27 cellular contexts compared by ENCODE assay signal in genomic region chr16:88372522-88372921, GRCh38. TPM values are rescaled to one million over a fixed set of nuclear protein-coding genes. Genes with fewer than 3 reads are reported as not detected.
"Had no signal": no experiment of that assay in that cellular context is flagged by ENCODE, and none has a peak within 500 bp of the region (broad histone marks: within the 10 kb centered on the region; RNA-seq: fewer than 3 reads in every experiment).

No MANE protein-coding gene starts in this region.

- ATAC-seq: effector memory CD8-positive, alpha-beta T cell; esophagus mucosa; gastrocnemius medialis; heart right ventricle; left cardiac atrium; left lung; left ventricle myocardium superior; lower lobe of right lung; naive thymus-derived CD4-positive, alpha-beta T cell had no signal

- H3K36me3 ChIP-seq: esophagus squamous epithelium, gastrocnemius medialis, heart right ventricle, left lung, lower lobe of right lung had no signal

- H3K27me3 ChIP-seq: gastrocnemius medialis had no signal

- DNase-seq: dermis blood vessel endothelial cell; effector CD8-positive, alpha-beta T cell; effector memory CD8-positive, alpha-beta T cell; endodermal cell; erythroblast; esophagus squamous epithelium; foreskin fibroblast; foreskin melanocyte; gastrocnemius medialis; glutamatergic neuron; heart right ventricle; hippocampal formation; left cardiac atrium; mesenchymal stem cell; midbrain; naive thymus-derived CD4-positive, alpha-beta T cell had no signal

- H3K4me1 ChIP-seq: esophagus squamous epithelium, gastrocnemius medialis, heart right ventricle, left lung, lower lobe of right lung had no signal

- H3K4me3 ChIP-seq: coronary artery, dorsolateral prefrontal cortex, esophagus squamous epithelium, gastrocnemius medialis, heart right ventricle, left lung, lower lobe of right lung had no signal

- H3K9me3 ChIP-seq: esophagus squamous epithelium, gastrocnemius medialis, heart right ventricle, left lung, lower lobe of right lung had no signal

- H3K27ac ChIP-seq: coronary artery, dorsolateral prefrontal cortex, epithelial cell of prostate, esophagus squamous epithelium, gastrocnemius medialis, heart right ventricle, left lung, lower lobe of right lung had no signal

- FAIRE-seq: colon, endometrium, islet of Langerhans, keratinocyte had no signal

RNA-seq across cellular contexts. Expression of gene ZNF469, which starts 10.2 kb away (rescaled TPM):
- polyA plus RNA-seq: keratinocyte had no signal
